Comparison of ENCODE assay signal across 36 cellular contexts in genomic region chr11:44264126-44264749, GRCh38. TPM values are rescaled to one million over a fixed set of nuclear protein-coding genes. Genes with fewer than 3 reads are reported as not detected.
"Had no signal": no experiment of that assay in that cellular context is flagged by ENCODE, and none has a peak within 500 bp of the region (broad histone marks: within the 10 kb centered on the region; RNA-seq: fewer than 3 reads in every experiment).

No MANE protein-coding gene starts in this region.

- H3K4me3 Mint-ChIP-seq: activated B cell treated with CpG ODN at 0.5 μM for 24 hours; activated CD4-positive, alpha-beta memory T cell treated with anti-CD3 and anti-CD28 coated beads for 36 hours; activated naive CD8-positive, alpha-beta T cell; activated T-helper 1 cell treated with anti-CD3 and anti-CD28 coated beads, Interleukin-12 subunit alpha, Interleukin-12 subunit beta, Interleukin-2, Interleukin-4 antibody, amounts not matched to agents 30 ng/mL and 10 ng/mL and 1 ng/mL, durations not matched to agents 14 hours and 24 hours and 36 hours; effector memory CD8-positive, alpha-beta T cell; T-helper 17 cell; T-helper 2 cell treated with Interferon-gamma antibody and Interleukin-4, amounts not matched to agents 5 μg/mL and 100 μg/mL, for 36 hours had no signal

- DNase-seq: activated B cell treated with CpG ODN at 0.5 μM for 24 hours; activated CD4-positive, alpha-beta memory T cell treated with anti-CD3 and anti-CD28 coated beads for 36 hours; activated CD4-positive, alpha-beta T cell treated with anti-CD3 and anti-CD28 coated beads for 48 hours; activated CD8-positive, alpha-beta memory T cell treated with anti-CD3 and anti-CD28 coated beads, Interleukin-2, amount 50 U/mL, for 4 hours; activated gamma-delta T cell treated with Interleukin-2 at 50 U/mL for 16 hours; activated naive CD4-positive, alpha-beta T cell treated with anti-CD3 and anti-CD28 coated beads, Interleukin-2, amount 50 U/mL, for 16 hours; activated naive CD4-positive, alpha-beta T cell treated with Interleukin-2 at 50 U/mL for 16 hours; activated T-cell treated with anti-CD3 and anti-CD28 coated beads, Interleukin-2, amount 50 U/mL, for 1 hour; activated T-cell treated with anti-CD3 and anti-CD28 coated beads, Interleukin-2, amount 50 U/mL, for 48 hours; amniotic stem cell; anterior cingulate cortex; brain microvascular endothelial cell; caudate nucleus; cortex of kidney; dermis blood vessel endothelial cell; effector CD4-positive, alpha-beta T cell; effector memory CD8-positive, alpha-beta T cell; erythroblast; foreskin keratinocyte; gastrocnemius medialis; glutamatergic neuron; T-helper 1 cell; T-helper 17 cell; T1000; WERI-Rb-1 had no signal

- H3K4me3 ChIP-seq: esophagus muscularis mucosa, gastrocnemius medialis, heart left ventricle had no signal

- H3K9me3 Mint-ChIP-seq: activated B cell treated with CpG ODN at 0.5 μM for 24 hours; activated CD4-positive, alpha-beta memory T cell treated with anti-CD3 and anti-CD28 coated beads for 36 hours; activated T-helper 1 cell treated with anti-CD3 and anti-CD28 coated beads, Interleukin-12 subunit alpha, Interleukin-12 subunit beta, Interleukin-2, Interleukin-4 antibody, amounts not matched to agents 30 ng/mL and 10 ng/mL and 1 ng/mL, durations not matched to agents 14 hours and 24 hours and 36 hours; activated T-helper 2 cell treated with anti-CD3 and anti-CD28 coated beads, Interferon-gamma antibody, Interleukin-2, Interleukin-4, amounts not matched to agents 10 μg/mL and 5 μg/mL and 100 μg/mL, durations not matched to agents 14 hours and 24 hours and 36 hours; effector memory CD8-positive, alpha-beta T cell; T-helper 2 cell treated with Interferon-gamma antibody and Interleukin-4, amounts not matched to agents 5 μg/mL and 100 μg/mL, for 36 hours had no signal

- ATAC-seq: activated CD4-positive, CD25-positive, alpha-beta regulatory T cell treated with anti-CD3 and anti-CD28 coated beads, Interleukin-2, amount 50 U/mL, for 24 hours; effector memory CD8-positive, alpha-beta T cell; foreskin keratinocyte; gastrocnemius medialis; heart left ventricle; T-helper 17 cell had no signal

- H3K36me3 ChIP-seq: brain microvascular endothelial cell, esophagus muscularis mucosa, gastrocnemius medialis, heart left ventricle, WERI-Rb-1 had no signal

- H3K4me1 Mint-ChIP-seq: activated B cell treated with CpG ODN at 0.5 μM for 24 hours had no signal

- H3K27ac Mint-ChIP-seq: activated B cell treated with CpG ODN at 0.5 μM for 24 hours; activated CD4-positive, alpha-beta memory T cell treated with anti-CD3 and anti-CD28 coated beads for 36 hours; activated naive CD8-positive, alpha-beta T cell; activated T-helper 1 cell treated with anti-CD3 and anti-CD28 coated beads, Interleukin-12 subunit alpha, Interleukin-12 subunit beta, Interleukin-2, Interleukin-4 antibody, amounts not matched to agents 30 ng/mL and 10 ng/mL and 1 ng/mL, durations not matched to agents 14 hours and 24 hours and 36 hours; activated T-helper 2 cell treated with anti-CD3 and anti-CD28 coated beads, Interferon-gamma antibody, Interleukin-2, Interleukin-4, amounts not matched to agents 10 μg/mL and 5 μg/mL and 100 μg/mL, durations not matched to agents 14 hours and 24 hours and 36 hours; effector memory CD8-positive, alpha-beta T cell; T-helper 17 cell; T-helper 2 cell treated with Interferon-gamma antibody and Interleukin-4, amounts not matched to agents 5 μg/mL and 100 μg/mL, for 36 hours had no signal

- H3K36me3 Mint-ChIP-seq: activated CD4-positive, alpha-beta memory T cell treated with anti-CD3 and anti-CD28 coated beads for 36 hours; activated naive CD8-positive, alpha-beta T cell had no signal

- H3K27me3 ChIP-seq: brain microvascular endothelial cell, gastrocnemius medialis, heart left ventricle had no signal

- H3K9me3 ChIP-seq: esophagus muscularis mucosa, gastrocnemius medialis, heart left ventricle had no signal

- H3K27me3 Mint-ChIP-seq: activated CD4-positive, alpha-beta memory T cell treated with anti-CD3 and anti-CD28 coated beads for 36 hours had no signal

- FAIRE-seq: astrocyte, bronchial epithelial cell, colon had no signal

- H3K4me1 ChIP-seq: esophagus muscularis mucosa, heart left ventricle had no signal

- H3K27ac ChIP-seq: brain microvascular endothelial cell, esophagus muscularis mucosa, foreskin keratinocyte, gastrocnemius medialis, heart left ventricle, WERI-Rb-1 had no signal

RNA-seq across cellular contexts. Expression of gene ALX4, which starts 45.7 kb away (rescaled TPM):
- total RNA-seq: activated B cell treated with CpG ODN at 0.5 μM for 24 hours; activated CD4-positive, alpha-beta memory T cell treated with anti-CD3 and anti-CD28 coated beads for 36 hours; activated T-helper 1 cell treated with anti-CD3 and anti-CD28 coated beads, Interleukin-12 subunit alpha, Interleukin-12 subunit beta, Interleukin-2, Interleukin-4 antibody, amounts not matched to agents 30 ng/mL and 10 ng/mL and 1 ng/mL, durations not matched to agents 14 hours and 24 hours and 36 hours; activated T-helper 2 cell treated with anti-CD3 and anti-CD28 coated beads, Interferon-gamma antibody, Interleukin-2, Interleukin-4, amounts not matched to agents 10 μg/mL and 5 μg/mL and 100 μg/mL, durations not matched to agents 14 hours and 24 hours and 36 hours; astrocyte; chondrocyte; dermis blood vessel endothelial cell; foreskin keratinocyte; T-helper 17 cell had no signal
- polyA plus RNA-seq: foreskin keratinocyte had no signal
